In genomic region chr1:23910553-23911246, GRCh38 we compare ENCODE assay signal across 13 cellular contexts. TPM values are rescaled to one million over a fixed set of nuclear protein-coding genes. Genes with fewer than 3 reads are reported as not detected.
A peak's percentile ranks its signal among the peaks of the same experiment; 100 is the strongest.
DNase-seq lines count a peak whose midpoint lies in the region; ATAC-seq and TF ChIP-seq lines count a peak whose summit lies in the region.
"Had no signal": no experiment of that assay in that cellular context is flagged by ENCODE, and none has a peak within 500 bp of the region (broad histone marks: within the 10 kb centered on the region; RNA-seq: fewer than 3 reads in every experiment).

No MANE protein-coding gene starts in this region.

- H3K4me3 Mint-ChIP-seq in T-cell = peak overlapping the region in 2 of 3 donors; percentile 50 to 58

- H3K27me3 Mint-ChIP-seq in T-cell = peaks cover 0 to 5% of the 10 kb centered on the region in 2 donors

- H3K27me3 ChIP-seq in neutrophil (peaks cover 4% of the 10 kb centered on the region), gastroesophageal sphincter (peaks cover 32% of the 10 kb centered on the region), mesenchymal stem cell (ENCODE audit: control insufficient read depth in 1 of 2, insufficient read depth in 1 of 2, low read length in 2 of 2) (peaks cover 12 to 53% of the 10 kb centered on the region in 2 experiments)

- no peaks in the 10 kb centered on the region for H3K9me3 Mint-ChIP-seq in T-cell

- H3K4ac ChIP-seq in mesenchymal stem cell (ENCODE audit: low read depth in 1 of 2, low read length in 2 of 2) = no peak overlapping the region

- CTCF ChIA-PET in HEK293 (lab: Yijun Ruan, JAX) (interaction anchor here (0.9 to 1.2 kb wide), 4 partner anchors 20 to 113 kb away, joined by 3 to 4 read pairs (median 4); no protein-coding TSS in a partner anchor), T-cell (lab: Charles Lee) (interaction anchor here in 1 of 2 donors (0.6 to 0.9 kb wide), 4 partner anchors 49 to 159 kb away, joined by 4 to 5 read pairs (median 4); partner anchors contain the start of gene PNRC2)

- no peak for TF ChIP-seq CTCF in HEK293 (tag by site-specific recombination; IDR thresholded peaks at IDR 0.05)
- TF ChIP-seq CTCF in neutrophil (IDR thresholded peaks at IDR 0.05) = no peak
- no peak for TF ChIP-seq CTCF in gastroesophageal sphincter (IDR thresholded peaks at IDR 0.05)

- TF ChIP-seq EP300 in gastroesophageal sphincter (IDR thresholded peaks at IDR 0.05) = no peak

- H2AK5ac ChIP-seq in mesenchymal stem cell (ENCODE audit: low read length, severe bottlenecking) = no peak overlapping the region

- H3K27ac Mint-ChIP-seq in T-cell = peak overlapping the region in 1 of 2 donors; percentile 86

- no peak overlapping the region for H3K4me3 ChIP-seq in HEK293 (ENCODE audit: low read depth, low read length)
- H3K4me3 ChIP-seq in neutrophil (ENCODE audit: low read depth in 1 of 2, low read length in 1 of 2) = no peak overlapping the region
- no peak overlapping the region for H3K4me3 ChIP-seq in gastroesophageal sphincter
- H3K4me3 ChIP-seq in mesenchymal stem cell (ENCODE audit: insufficient read depth in 1 of 2, low read depth in 1 of 2, low read length in 2 of 2) = no peak overlapping the region
- H3K4me3 ChIP-seq: esophagus squamous epithelium had no signal

- no peak overlapping the region for H2BK5ac ChIP-seq in mesenchymal stem cell (ENCODE audit: low read depth, low read length, poor library complexity, severe bottlenecking)

- peak; percentile 64 for DNase-seq in activated CD8-positive, alpha-beta memory T cell treated with anti-CD3 and anti-CD28 coated beads for 24 hours
- no peak for DNase-seq in activated CD8-positive, alpha-beta memory T cell treated with anti-CD3 and anti-CD28 coated beads, Interleukin-2, amount 50 U/mL, for 48 hours
- DNase-seq in T-cell = no peak
- DNase-seq in middle frontal gyrus (ENCODE audit: extremely low spot score, low spot score) = no peak
- DNase-seq in mesenchymal stem cell = no peak
- DNase-seq: ACHN, DMS53, esophagus squamous epithelium, mesendoderm, NCI-H187 had no signal

- TF ChIP-seq POLR2A in gastroesophageal sphincter (IDR thresholded peaks at IDR 0.05) = no peak

- H2BK12ac ChIP-seq in mesenchymal stem cell (ENCODE audit: low read length in 2 of 2) = no peak overlapping the region

- no peaks in the 10 kb centered on the region for H3K79me1 ChIP-seq in mesenchymal stem cell (replicated peaks; ENCODE audit: low read length, poor library complexity, severe bottlenecking)

- H3K36me3 ChIP-seq in HEK293 (ENCODE audit: control insufficient read depth in 2 of 2, insufficient read depth in 1 of 2, low read length in 2 of 2) = no peaks in the 10 kb centered on the region
- H3K36me3 ChIP-seq in neutrophil = no peaks in the 10 kb centered on the region
- no peaks in the 10 kb centered on the region for H3K36me3 ChIP-seq in gastroesophageal sphincter
- H3K36me3 ChIP-seq in mesenchymal stem cell (ENCODE audit: control insufficient read depth in 1 of 2, insufficient read depth in 2 of 2, low read depth in 1 of 2, low read length in 2 of 2) = no peaks in the 10 kb centered on the region
- H3K36me3 ChIP-seq: esophagus squamous epithelium had no signal

- H3K18ac ChIP-seq in mesenchymal stem cell (ENCODE audit: low read depth in 1 of 2, low read length in 2 of 2) = no peak overlapping the region

- POLR2A ChIA-PET in HEK293 (lab: Yijun Ruan, JAX) = no interaction called here
- POLR2A ChIA-PET in T-cell (lab: Charles Lee) = no interaction called here

- H3K4me2 ChIP-seq in mesenchymal stem cell (ENCODE audit: low read length, poor library complexity, severe bottlenecking) = no peak overlapping the region

- H3K36me3 Mint-ChIP-seq in T-cell = no peaks in the 10 kb centered on the region

- no peak overlapping the region for H3K23ac ChIP-seq in mesenchymal stem cell (ENCODE audit: low read length in 2 of 2)

- no peak overlapping the region for H3K9ac ChIP-seq in mesenchymal stem cell (ENCODE audit: low read length)

- H2BK120ac ChIP-seq in mesenchymal stem cell (ENCODE audit: low read depth, low read length) = no peak overlapping the region

- no peak overlapping the region for H4K8ac ChIP-seq in mesenchymal stem cell (ENCODE audit: low read length)

- 61 to 88% methylated on average over 4 to 5 of the region's 11 CpGs for WGBS in gastroesophageal sphincter (ENCODE audit: low coverage in 1 of 2), 2 donors
- 83% methylated on average over 8 of the region's 11 CpGs for WGBS in mesenchymal stem cell

- H3K27ac ChIP-seq in HEK293 (ENCODE audit: extremely low read depth, low read depth, low read length) (no peak overlapping the region), neutrophil (peak overlapping the region; percentile 76), gastroesophageal sphincter (no peak overlapping the region), mesenchymal stem cell (ENCODE audit: low read length, poor library complexity, severe bottlenecking) (no peak overlapping the region)
- H3K27ac ChIP-seq: esophagus squamous epithelium had no signal

- no peak overlapping the region for H2AFZ ChIP-seq in mesenchymal stem cell (ENCODE audit: low read depth, low read length)

- no peak overlapping the region for H4K91ac ChIP-seq in mesenchymal stem cell (ENCODE audit: low read length)

- H3K4me1 Mint-ChIP-seq in T-cell = peaks cover 54 to 58% (median 57%) of the 10 kb centered on the region in 3 donors

- H3K4me1 ChIP-seq in HEK293 (ENCODE audit: control insufficient read depth, insufficient read depth, low read length) (no peaks in the 10 kb centered on the region), neutrophil (ENCODE audit: control insufficient read depth in 1 of 2, insufficient read depth in 1 of 2, low read depth in 1 of 2, low read length in 1 of 2) (peaks cover 48 to 50% of the 10 kb centered on the region in 2 experiments), gastroesophageal sphincter (no peaks in the 10 kb centered on the region), mesenchymal stem cell (ENCODE audit: control insufficient read depth, insufficient read depth, low read depth, low read length) (no peaks in the 10 kb centered on the region)

- ATAC-seq in T-cell (replicated peaks in 1 of 4) (peak in 1 of 4 experiments; percentile 26), gastroesophageal sphincter (no peak)

- H3K14ac ChIP-seq in mesenchymal stem cell (ENCODE audit: low read length in 2 of 2) = no peak overlapping the region

- no peak overlapping the region for H2BK15ac ChIP-seq in mesenchymal stem cell (ENCODE audit: low read depth, poor library complexity, severe bottlenecking)

- H3K9me3 ChIP-seq in HEK293 (ENCODE audit: control insufficient read depth, insufficient read depth, low read depth, low read length) (no peaks in the 10 kb centered on the region), neutrophil (no peaks in the 10 kb centered on the region), gastroesophageal sphincter (no peaks in the 10 kb centered on the region), mesenchymal stem cell (ENCODE audit: control insufficient read depth, low read length) (no peaks in the 10 kb centered on the region)
- H3K9me3 ChIP-seq: esophagus squamous epithelium had no signal

TF ChIP-seq in HEK293, 187 proteins besides CTCF, POLR2A, EP300 and RAD21:
- TF ChIP-seq ZNF362 (tag by site-specific recombination; IDR thresholded peaks at IDR 0.05) = peak; percentile 25; the same call in 1 of the 2 replicates
- TF ChIP-seq GLI4 (tag by site-specific recombination; IDR thresholded peaks at IDR 0.05) = no peak

RNA-seq across cellular contexts. Expression of gene CNR2, which starts 2.5 kb away (rescaled TPM):
- total RNA-seq in T-cell = 1 to 10 TPM in 4 of 5 donors, under 1 TPM in 1; 0.67 to 2.1 (median 1.5) TPM
- not detected for total RNA-seq in gastroesophageal sphincter
- polyA plus RNA-seq in mesenchymal stem cell (2013, experiment 1 of 2) = not detected
- not detected for polyA plus RNA-seq in mesenchymal stem cell (2013, experiment 2 of 2)

RNA-seq across cellular contexts. Expression of gene FUCA1, which starts 42.6 kb away (rescaled TPM):
- total RNA-seq in T-cell = 10 to 100 TPM in 3 of 5 donors, 1 to 10 TPM in 2; 5.6 to 11.5 (median 10.7) TPM
- 10 to 100 TPM; 20.3 to 44.4 (median 23.5) TPM for total RNA-seq in gastroesophageal sphincter
- polyA plus RNA-seq in mesenchymal stem cell (2013, experiment 1 of 2) = 5.3 TPM
- polyA plus RNA-seq in mesenchymal stem cell (2013, experiment 2 of 2) = 5.4 TPM

RNA-seq across cellular contexts. Expression of gene PNRC2, which starts 48.9 kb away (rescaled TPM):
- 100 to 1,000 TPM; 135 to 159 (median 139) TPM for total RNA-seq in T-cell
- total RNA-seq in gastroesophageal sphincter = 100 to 1,000 TPM; 136 to 246 (median 207) TPM
- 74.1 TPM for polyA plus RNA-seq in mesenchymal stem cell (2013, experiment 1 of 2)
- polyA plus RNA-seq in mesenchymal stem cell (2013, experiment 2 of 2) = 72.8 TPM
